16 cellular contexts compared by ENCODE assay signal in genomic region chr18:13621886-13622619, GRCh38.
DNase-seq lines count a peak whose midpoint lies in the region; ATAC-seq and TF ChIP-seq lines count a peak whose summit lies in the region.
"Had no signal": no experiment of that assay in that cellular context is flagged by ENCODE, and none has a peak within 500 bp of the region (broad histone marks: within the 10 kb centered on the region; RNA-seq: fewer than 3 reads in every experiment).

No MANE protein-coding gene starts in this region.

- in situ Hi-C loops in G401 (cut with HindIII; ENCODE audit: low sequenced_read_pairs) = no loop called here

- DNase-seq in G401 (ENCODE audit: low spot score) (peak; percentile 89), caudate nucleus (lab: John Stamatoyannopoulos, UW) (peak in 2 of 61 donors; percentile 27 to 68), osteoblast (ENCODE audit: insufficient read length, low spot score, missing footprints) (peak; percentile 74), mesenchymal stem cell (no peak), RWPE1 (ENCODE audit: low spot score) (no peak)
- DNase-seq: KBM-7, MG63, NCI-H1105, NCI-H1694 treated with DMSO at 0.1 percent for 48 hours, NCI-H446 treated with DMSO at 0.1 percent for 48 hours, NCI-H748 treated with DMSO at 0.1 percent for 48 hours had no signal

- peaks cover 0 to 91% (median 27%) of the 10 kb centered on the region in 11 experiments; a peak in 19 of 22 replicates for H4K20me1 ChIP-seq in BLaER1 treated with 17β-estradiol and CSF1 and Interleukin-3, amounts not matched to agents 10 nM and 100 nM
- no peaks in the 10 kb centered on the region for H4K20me1 ChIP-seq in osteoblast (ENCODE audit: insufficient read depth, low read length)

- TF ChIP-seq CTCF in osteoblast (IDR thresholded peaks at IDR 0.05; ENCODE audit: extremely low read depth, low read depth, low read length) = no peak
- TF ChIP-seq CTCF in RWPE1 (conservative IDR thresholded peaks at IDR 0.05; ENCODE audit: low read depth) = no peak

- H3K9ac ChIP-seq in BLaER1 treated with 17β-estradiol and CSF1 and Interleukin-3, amounts not matched to agents 10 nM and 100 nM = peak overlapping the region in 1 of 11 experiments; percentile 29; a peak in 1 of 22 replicates
- no peak overlapping the region for H3K9ac ChIP-seq in mesenchymal stem cell (ENCODE audit: low read length)

- no peak overlapping the region for H2AK5ac ChIP-seq in mesenchymal stem cell (ENCODE audit: low read length, severe bottlenecking)

- CTCF ChIA-PET in RWPE1 (lab: Yijun Ruan, JAX) = no interaction called here

- no peak overlapping the region for H3K4ac ChIP-seq in mesenchymal stem cell (ENCODE audit: low read depth in 1 of 2, low read length in 2 of 2)

- no peak overlapping the region for H2BK15ac ChIP-seq in mesenchymal stem cell (ENCODE audit: low read depth, poor library complexity, severe bottlenecking)

- peaks cover 0 to 42% (median 18%) of the 10 kb centered on the region in 11 experiments; a peak in 12 of 22 replicates for H3K36me3 ChIP-seq in BLaER1 treated with 17β-estradiol and CSF1 and Interleukin-3, amounts not matched to agents 10 nM and 100 nM
- H3K36me3 ChIP-seq in osteoblast (ENCODE audit: insufficient read depth, low read length) = no peaks in the 10 kb centered on the region
- H3K36me3 ChIP-seq in mesenchymal stem cell (ENCODE audit: control insufficient read depth in 1 of 2, insufficient read depth in 2 of 2, low read depth in 1 of 2, low read length in 2 of 2) = no peaks in the 10 kb centered on the region
- H3K36me3 ChIP-seq: MG63 had no signal

- no peak overlapping the region for H4K8ac ChIP-seq in mesenchymal stem cell (ENCODE audit: low read length)

- no peak overlapping the region for H2BK120ac ChIP-seq in mesenchymal stem cell (ENCODE audit: low read depth, low read length)

- no peak overlapping the region for H3K23ac ChIP-seq in mesenchymal stem cell (ENCODE audit: low read length in 2 of 2)

- POLR2A ChIA-PET in RWPE1 (lab: Yijun Ruan, JAX; ENCODE audit: low non-redundant PET) = no interaction called here

- ATAC-seq in HG02763 (IDR thresholded peaks at IDR 0.05; ENCODE audit: unreplicated experiment) (no peak), HG02852 (IDR thresholded peaks at IDR 0.05; ENCODE audit: unreplicated experiment) (no peak)
- ATAC-seq: GM23338 had no signal

- peaks cover 0 to 3% (median 0%) of the 10 kb centered on the region in 11 experiments; a peak in 1 of 22 replicates for H3K27me3 ChIP-seq in BLaER1 treated with 17β-estradiol and CSF1 and Interleukin-3, amounts not matched to agents 10 nM and 100 nM
- H3K27me3 ChIP-seq in osteoblast (ENCODE audit: insufficient read depth, low read length) = no peaks in the 10 kb centered on the region
- H3K27me3 ChIP-seq in mesenchymal stem cell (ENCODE audit: control insufficient read depth in 1 of 2, insufficient read depth in 1 of 2, low read length in 2 of 2) = peaks cover 11 to 26% of the 10 kb centered on the region in 2 experiments
- H3K27me3 ChIP-seq: MG63 had no signal

- no peak overlapping the region for H3K14ac ChIP-seq in mesenchymal stem cell (ENCODE audit: low read length in 2 of 2)

- no peak overlapping the region for H2BK5ac ChIP-seq in mesenchymal stem cell (ENCODE audit: low read depth, low read length, poor library complexity, severe bottlenecking)

- H3K9me3 ChIP-seq in BLaER1 treated with 17β-estradiol and CSF1 and Interleukin-3, amounts not matched to agents 10 nM and 100 nM (replicated peaks in 1 of 11) = no peaks in the 10 kb centered on the region
- H3K9me3 ChIP-seq in osteoblast (ENCODE audit: low read depth, low read length) (no peaks in the 10 kb centered on the region), mesenchymal stem cell (ENCODE audit: control insufficient read depth, low read length) (no peaks in the 10 kb centered on the region)
- H3K9me3 ChIP-seq: MG63 had no signal

- H3K4me1 ChIP-seq in BLaER1 treated with 17β-estradiol and CSF1 and Interleukin-3, amounts not matched to agents 10 nM and 100 nM = peaks cover 60 to 99% (median 97%) of the 10 kb centered on the region in 10 experiments
- no peaks in the 10 kb centered on the region for H3K4me1 ChIP-seq in osteoblast (ENCODE audit: insufficient read depth, low read length)
- H3K4me1 ChIP-seq in mesenchymal stem cell (ENCODE audit: control insufficient read depth, insufficient read depth, low read depth, low read length) = no peaks in the 10 kb centered on the region

- H3K4me3 ChIP-seq in BLaER1 treated with 17β-estradiol and CSF1 and Interleukin-3, amounts not matched to agents 10 nM and 100 nM = no peak overlapping the region
- no peak overlapping the region for H3K4me3 ChIP-seq in osteoblast (ENCODE audit: insufficient read depth, low read length)
- H3K4me3 ChIP-seq in mesenchymal stem cell (ENCODE audit: insufficient read depth in 1 of 2, low read depth in 1 of 2, low read length in 2 of 2) = no peak overlapping the region
- H3K4me3 ChIP-seq: GM23338, MG63 had no signal

- no peaks in the 10 kb centered on the region for H3K79me1 ChIP-seq in mesenchymal stem cell (replicated peaks; ENCODE audit: low read length, poor library complexity, severe bottlenecking)

- H3K4me2 ChIP-seq in BLaER1 treated with 17β-estradiol and CSF1 and Interleukin-3, amounts not matched to agents 10 nM and 100 nM = peak overlapping the region in 7 of 11 experiments; percentile 12 to 98 (median 91); a peak in 10 of 22 replicates
- no peak overlapping the region for H3K4me2 ChIP-seq in osteoblast (ENCODE audit: insufficient read depth, low read length)
- H3K4me2 ChIP-seq in mesenchymal stem cell (ENCODE audit: low read length, poor library complexity, severe bottlenecking) = no peak overlapping the region
- H3K4me2 ChIP-seq: GM23338 had no signal

- H3K79me2 ChIP-seq in osteoblast (ENCODE audit: insufficient read depth, low read length) = no peaks in the 10 kb centered on the region

- H3K27ac ChIP-seq in BLaER1 treated with 17β-estradiol and CSF1 and Interleukin-3, amounts not matched to agents 10 nM and 100 nM = peak overlapping the region in 2 of 11 experiments; percentile 13 to 28; a peak in 1 of 22 replicates
- H3K27ac ChIP-seq in caudate nucleus (ENCODE audit: low read depth, low read length) = peak overlapping the region; percentile 93
- H3K27ac ChIP-seq in osteoblast (ENCODE audit: low read depth, low read length) = no peak overlapping the region
- H3K27ac ChIP-seq in mesenchymal stem cell (ENCODE audit: low read length, poor library complexity, severe bottlenecking) = no peak overlapping the region
- H3K27ac ChIP-seq in RWPE1 = no peak overlapping the region
- H3K27ac ChIP-seq: HL-60 had no signal

- no peak overlapping the region for H3K18ac ChIP-seq in mesenchymal stem cell (ENCODE audit: low read depth in 1 of 2, low read length in 2 of 2)

- no peak overlapping the region for H2BK12ac ChIP-seq in mesenchymal stem cell (ENCODE audit: low read length in 2 of 2)

- no peak overlapping the region for H2AFZ ChIP-seq in osteoblast (ENCODE audit: low read length)
- no peak overlapping the region for H2AFZ ChIP-seq in mesenchymal stem cell (ENCODE audit: low read depth, low read length)
- H2AFZ ChIP-seq: GM23338 had no signal

- H4K91ac ChIP-seq in mesenchymal stem cell (ENCODE audit: low read length) = no peak overlapping the region

- 92% methylated on average over 18 of the region's 19 CpGs for WGBS in mesenchymal stem cell

Comparison
In these comparisons a context has a peak if more than half of its experiments do, and no peak if none do; other contexts are left out.
1. H3K4me2 ChIP-seq: peak in BLaER1 treated with 17β-estradiol and CSF1 and Interleukin-3, amounts not matched to agents 10 nM and 100 nM (7 of 11); none in osteoblast (single experiment) and mesenchymal stem cell (single experiment).
2. DNase-seq: peak in G401 (single experiment) and osteoblast (single experiment); none in mesenchymal stem cell (single experiment) and RWPE1 (single experiment).